1 cellular context compared by ENCODE assay signal in genomic region chr1:8716238-8716637, GRCh38.
TF ChIP-seq lines count a peak whose summit lies in the region.

No MANE protein-coding gene starts in this region.

TF ChIP-seq in SK-N-SH, 30 proteins besides CTCF, POLR2A, EP300 and RAD21:
- TF ChIP-seq GABPA (IDR thresholded peaks at IDR 0.05; ENCODE audit: low read depth) (no peak), FOSL2 (IDR thresholded peaks at IDR 0.05; ENCODE audit: borderline replicate concordance, low read depth) (no peak), FOXJ3 (CRISPR knock-in tag; IDR thresholded peaks at IDR 0.05) (no peak), MEF2A (IDR thresholded peaks at IDR 0.05; ENCODE audit: borderline replicate concordance, low read depth) (no peak)
